Comparison of ENCODE assay signal across 15 cellular contexts in genomic region chr13:24668955-24669354, GRCh38. TPM values are rescaled to one million over a fixed set of nuclear protein-coding genes. Genes with fewer than 3 reads are reported as not detected.
DNase-seq lines count a peak whose midpoint lies in the region; ATAC-seq and TF ChIP-seq lines count a peak whose summit lies in the region.
"Had no signal": no experiment of that assay in that cellular context is flagged by ENCODE, and none has a peak within 500 bp of the region (broad histone marks: within the 10 kb centered on the region; RNA-seq: fewer than 3 reads in every experiment).

No MANE protein-coding gene starts in this region.

- POLR2A ChIA-PET in HEK293 (lab: Yijun Ruan, JAX) (no interaction called here), PC-3 (lab: Charles Lee; ENCODE audit: unreplicated experiment) (interaction anchor here (0.6 kb wide), 2 partner anchors 25 to 179 kb away, joined by 4 to 6 read pairs; no protein-coding TSS in a partner anchor)

- intact Hi-C loops in PC-3 (cut with micrococcal nuclease) = no loop called here

- peak overlapping the region; percentile 51; the same call in 1 of the 2 replicates for H2AFZ ChIP-seq in PC-3 (ENCODE audit: low read length)

- H4K20me1 ChIP-seq in PC-3 (ENCODE audit: low read length) = no peaks in the 10 kb centered on the region

- CTCF ChIA-PET in HEK293 (lab: Yijun Ruan, JAX) (interaction anchor here (1.0 kb wide), 2 partner anchors 9 to 19 kb away, joined by 3 to 4 read pairs; no protein-coding TSS in a partner anchor), PC-3 (lab: Charles Lee) (interaction anchor here (0.6 to 1.1 kb wide), 3 partner anchors 9 to 644 kb away, joined by 3 to 4 read pairs (median 3); no protein-coding TSS in a partner anchor)

- H3K4me2 ChIP-seq in PC-3 (ENCODE audit: low read length) = peak overlapping the region; percentile 15

- no peak overlapping the region for H3K9ac ChIP-seq in PC-3 (ENCODE audit: low read length)

- H3K27ac ChIP-seq in HEK293 (ENCODE audit: extremely low read depth, low read depth, low read length) = no peak overlapping the region
- H3K27ac ChIP-seq in PC-3 (ENCODE audit: low read length) = peak overlapping the region; percentile 1; the same call in 1 of the 2 replicates

- H3K27me3 ChIP-seq in PC-3 (ENCODE audit: low read length) = no peaks in the 10 kb centered on the region

- H3K4me1 ChIP-seq in HEK293 (ENCODE audit: control insufficient read depth, insufficient read depth, low read length) (no peaks in the 10 kb centered on the region), PC-3 (ENCODE audit: insufficient read depth, low read length) (peaks cover 39% of the 10 kb centered on the region)

- H3K9me3 ChIP-seq in HEK293 (ENCODE audit: control insufficient read depth, insufficient read depth, low read depth, low read length) (no peaks in the 10 kb centered on the region), PC-3 (ENCODE audit: low read length) (no peaks in the 10 kb centered on the region)

- no peak for TF ChIP-seq CTCF in HEK293 (tag by site-specific recombination; IDR thresholded peaks at IDR 0.05)
- TF ChIP-seq CTCF in PC-3 (conservative IDR thresholded peaks at IDR 0.05; ENCODE audit: low read depth, low read length) = no peak
- TF ChIP-seq CTCF in GM20000 (IDR thresholded peaks at IDR 0.05; ENCODE audit: extremely low read depth, missing control alignments) = no peak

- H3K36me3 ChIP-seq in HEK293 (ENCODE audit: control insufficient read depth in 2 of 2, insufficient read depth in 1 of 2, low read length in 2 of 2) (no peaks in the 10 kb centered on the region), PC-3 (ENCODE audit: low read depth, low read length) (no peaks in the 10 kb centered on the region)

- no peaks in the 10 kb centered on the region for H3K9me2 ChIP-seq in PC-3 (replicated peaks; ENCODE audit: low read length)

- peak; percentile 86 for DNase-seq in PC-3
- DNase-seq in glomerular visceral epithelial cell (ENCODE audit: extremely low spot score) = peak; percentile 20
- peak; percentile 14 for DNase-seq in stimulated activated CD8-positive, alpha-beta memory T cell treated with anti-CD3 and anti-CD28 coated beads, Interleukin-4, amount 100 ng/mL, for 48 hours
- DNase-seq in GM20000 (ENCODE audit: low spot score) = no peak
- DNase-seq in COLO829 (ENCODE audit: low spot score) = no peak
- DNase-seq: activated CD4-positive, alpha-beta T cell treated with anti-CD3 and anti-CD28 coated beads for 1 hour; mesenchymal stem cell; MM.1S; NCI-H2227 treated with DMSO at 0.1 percent for 48 hours; nephron progenitor cell; NK-92 treated with Interleukin-12 subunit alpha and Interleukin-12 subunit beta, amount 100 ng/mL, for 24 hours; substantia nigra had no signal

- no peaks in the 10 kb centered on the region for H3F3A ChIP-seq in PC-3 (ENCODE audit: low read length, unreplicated experiment)

- ATAC-seq in PC-3 (peak; percentile 68), HG02938 (IDR thresholded peaks at IDR 0.05; ENCODE audit: unreplicated experiment) (no peak)

- no peak overlapping the region for H3K4me3 ChIP-seq in HEK293 (ENCODE audit: low read depth, low read length)
- H3K4me3 ChIP-seq in PC-3 (ENCODE audit: low read length) = no peak overlapping the region

- no TSS peak for BruUV-seq in PC-3 (replicated peaks; lab: Mats Ljungman, UMichigan)

- no peaks in the 10 kb centered on the region for H3K79me2 ChIP-seq in PC-3 (ENCODE audit: low read length)

TF ChIP-seq in HEK293, 187 proteins besides CTCF, POLR2A, EP300 and RAD21:
- TF ChIP-seq ZNF544 (tag by site-specific recombination; IDR thresholded peaks at IDR 0.05) (no peak), ZSCAN23 (tag by site-specific recombination; IDR thresholded peaks at IDR 0.05) (no peak), ZNF335 (tag by site-specific recombination; conservative IDR thresholded peaks at IDR 0.05) (no peak), YY1 (tag by site-specific recombination; IDR thresholded peaks at IDR 0.05) (no peak), ZNF423 (tag by site-specific recombination; IDR thresholded peaks at IDR 0.05) (no peak), ZFP41 (tag by site-specific recombination; IDR thresholded peaks at IDR 0.05; ENCODE audit: borderline replicate concordance) (no peak), KLF1 (tag by site-specific recombination; IDR thresholded peaks at IDR 0.05) (peak; percentile 68), ZFHX2 (tag by site-specific recombination; conservative IDR thresholded peaks at IDR 0.05) (no peak), ZNF223 (tag by site-specific recombination; IDR thresholded peaks at IDR 0.05) (no peak), GLIS1 (tag by site-specific recombination; IDR thresholded peaks at IDR 0.05) (peak; percentile 30; the same call in 1 of the 2 replicates), ZNF398 (tag by site-specific recombination; IDR thresholded peaks at IDR 0.05) (no peak), HIC1 (tag by site-specific recombination; IDR thresholded peaks at IDR 0.05) (no peak), ZNF645 (tag by site-specific recombination; IDR thresholded peaks at IDR 0.05) (no peak), ZNF354C (tag by site-specific recombination; IDR thresholded peaks at IDR 0.05; ENCODE audit: borderline replicate concordance, low read depth) (no peak)

RNA-seq across cellular contexts. Expression of gene ATP12A, which starts 11.3 kb away (rescaled TPM):
- 0.11 TPM in 1 of 2 replicates, not detected in the other for total RNA-seq in PC-3 (2014; rRNA removed)
- total RNA-seq: RPMI7951 had no signal

Comparison
In these comparisons a context has a peak if more than half of its experiments do, and no peak if none do; other contexts are left out.
1. DNase-seq: peak in PC-3 (single experiment), glomerular visceral epithelial cell (single experiment) and stimulated activated CD8-positive, alpha-beta memory T cell treated with anti-CD3 and anti-CD28 coated beads, Interleukin-4, amount 100 ng/mL, for 48 hours (single experiment); none in GM20000 (single experiment) and COLO829 (single experiment).